ENCODE assay signal across 9 cellular contexts in the genomic region with DNA sequence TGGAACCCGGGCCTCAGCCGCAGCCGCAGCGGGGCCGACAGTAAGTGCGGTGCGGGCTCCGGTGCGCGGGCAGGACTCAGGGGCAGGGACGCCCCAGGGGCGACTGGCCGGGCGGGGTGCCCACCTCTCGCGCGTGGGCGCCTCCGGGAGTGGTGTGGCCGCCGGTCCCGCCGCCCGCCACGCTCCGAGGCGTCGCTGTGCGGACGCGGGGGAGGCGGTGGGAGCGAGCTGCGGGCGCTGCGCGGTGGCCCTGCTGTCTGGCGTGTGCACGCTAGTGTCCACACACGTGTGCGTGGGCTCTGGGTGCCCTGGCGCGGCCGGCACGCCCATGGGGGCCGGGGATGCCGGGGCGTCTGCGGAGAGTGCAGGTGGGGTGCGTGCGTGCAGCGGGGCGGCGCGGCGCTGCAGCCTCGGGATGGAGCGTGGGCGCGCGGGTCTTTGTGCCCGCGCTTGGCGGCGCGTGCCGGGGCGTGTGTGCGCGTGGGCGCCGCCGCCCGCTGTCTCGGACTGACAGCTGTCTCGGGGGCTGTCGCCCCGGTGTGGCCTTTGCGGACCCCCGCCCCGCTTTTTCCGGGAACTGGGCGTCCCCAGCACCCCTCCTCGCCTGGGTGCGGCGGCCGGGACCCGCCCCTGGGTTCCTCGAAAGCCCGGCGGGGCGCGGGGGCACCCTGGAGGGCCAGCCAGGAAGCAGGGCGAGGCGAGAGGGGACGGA. TPM values are rescaled to one million over a fixed set of nuclear protein-coding genes. Genes with fewer than 3 reads are reported as not detected.
DNase-seq lines count a peak whose midpoint lies in the region; ATAC-seq and TF ChIP-seq lines count a peak whose summit lies in the region.
"Had no signal": no experiment of that assay in that cellular context is flagged by ENCODE, and none has a peak within 500 bp of the region (broad histone marks: within the 10 kb centered on the region; RNA-seq: fewer than 3 reads in every experiment).

No MANE protein-coding gene starts in this region.

- H3K4me1 ChIP-seq in right atrium auricular region, result peaks cover 0 to 21% of the 10 kb centered on the region in 2 donors
- H3K4me1 ChIP-seq in mucosa of descending colon (ENCODE audit: low read depth), result peaks cover 13% of the 10 kb centered on the region
- H3K4me1 ChIP-seq in upper lobe of right lung, result no peaks in the 10 kb centered on the region
- H3K4me1 ChIP-seq in HAP-1, result no peaks in the 10 kb centered on the region

- intact Hi-C loops in Right ventricle myocardium superior (cut with DNase I), result no loop called here
- intact Hi-C loops in mucosa of descending colon (cut with DNase I, micrococcal nuclease), result no loop called here
- intact Hi-C loops in upper lobe of right lung (cut with DNase I), result no loop called here

- no peaks in the 10 kb centered on the region for H3K9me3 ChIP-seq in right atrium auricular region
- no peaks in the 10 kb centered on the region for H3K9me3 ChIP-seq in mucosa of descending colon
- H3K9me3 ChIP-seq in upper lobe of right lung, result no peaks in the 10 kb centered on the region
- no peaks in the 10 kb centered on the region for H3K9me3 ChIP-seq in HAP-1

- H3K27me3 ChIP-seq in right atrium auricular region, result peaks cover 13 to 23% of the 10 kb centered on the region in 2 donors
- peaks cover 51% of the 10 kb centered on the region for H3K27me3 ChIP-seq in upper lobe of right lung
- H3K27me3 ChIP-seq in HAP-1 (ENCODE audit: low read depth), result peaks cover 61% of the 10 kb centered on the region

- no peaks in the 10 kb centered on the region for H3K36me3 ChIP-seq in right atrium auricular region
- no peaks in the 10 kb centered on the region for H3K36me3 ChIP-seq in mucosa of descending colon (ENCODE audit: low read depth)
- H3K36me3 ChIP-seq in upper lobe of right lung, result no peaks in the 10 kb centered on the region
- H3K36me3 ChIP-seq in HAP-1 (replicated peaks), result no peaks in the 10 kb centered on the region

- peak; percentile 19 for ATAC-seq in Right ventricle myocardium superior (ENCODE audit: poor library complexity)
- ATAC-seq in mucosa of descending colon, result peak; percentile 22
- peak; percentile 2 for ATAC-seq in upper lobe of right lung
- no peak for ATAC-seq in GM18498 (IDR thresholded peaks at IDR 0.05; ENCODE audit: unreplicated experiment)
- ATAC-seq in GM21515 (IDR thresholded peaks at IDR 0.05; ENCODE audit: unreplicated experiment), result no peak

- DNase-seq in Right ventricle myocardium superior (no peak), right atrium auricular region (ENCODE audit: low spot score) (no peak), coronary artery (ENCODE audit: low spot score) (no peak), mucosa of descending colon (no peak), upper lobe of right lung (no peak), HAP-1 (ENCODE audit: low spot score in 2 of 2) (no peak)
- DNase-seq: NCI-H2171 had no signal

- H3K4me3 ChIP-seq in right atrium auricular region (peak overlapping the region in 1 of 2 donors; percentile 49), coronary artery (peak overlapping the region; percentile 65), mucosa of descending colon (no peak overlapping the region), upper lobe of right lung (peak overlapping the region; percentile 36), HAP-1 (no peak overlapping the region)

- TF ChIP-seq CTCF in right atrium auricular region (IDR thresholded peaks at IDR 0.05), result no peak
- TF ChIP-seq CTCF in coronary artery (IDR thresholded peaks at IDR 0.05), result no peak
- TF ChIP-seq CTCF in mucosa of descending colon (IDR thresholded peaks at IDR 0.05), result no peak
- TF ChIP-seq CTCF in upper lobe of right lung (IDR thresholded peaks at IDR 0.05), result no peak

- H3K27ac ChIP-seq in right atrium auricular region, result no peak overlapping the region
- no peak overlapping the region for H3K27ac ChIP-seq in coronary artery
- no peak overlapping the region for H3K27ac ChIP-seq in upper lobe of right lung

- in situ Hi-C loops in HAP-1 (cut with MboI; ENCODE audit: low sequenced_read_pairs), result no loop called here

RNA-seq across cellular contexts. Expression of a gene that starts 0.8 kb away (rescaled TPM):
- not detected for total RNA-seq in Right ventricle myocardium superior
- not detected for total RNA-seq in right atrium auricular region
- not detected for total RNA-seq in mucosa of descending colon
- not detected for total RNA-seq in upper lobe of right lung

RNA-seq across cellular contexts. Expression of a gene that starts 6.3 kb away (rescaled TPM):
- total RNA-seq in Right ventricle myocardium superior, result 28.5 TPM
- total RNA-seq in right atrium auricular region, result 10 to 100 TPM; 22.1 to 23.5 TPM
- total RNA-seq in mucosa of descending colon, result 10 to 100 TPM; 31.2 to 46.7 (median 40.6) TPM
- 38.6 TPM for total RNA-seq in upper lobe of right lung

RNA-seq across cellular contexts. Expression of a gene that starts 7.4 kb away (rescaled TPM):
- 90.1 TPM for total RNA-seq in Right ventricle myocardium superior
- total RNA-seq in right atrium auricular region, result 100 to 1,000 TPM; 120 to 122 TPM
- 10 to 100 TPM; 56.8 to 90.9 (median 75.4) TPM for total RNA-seq in mucosa of descending colon
- 58.9 TPM for total RNA-seq in upper lobe of right lung

RNA-seq across cellular contexts. Expression of a gene that starts 8.3 kb away (rescaled TPM):
- total RNA-seq in Right ventricle myocardium superior (not detected), right atrium auricular region (not detected), mucosa of descending colon (not detected), upper lobe of right lung (not detected)

RNA-seq across cellular contexts. Expression of a gene that starts 13.4 kb away (rescaled TPM):
- total RNA-seq in Right ventricle myocardium superior (241 TPM), right atrium auricular region (100 to 1,000 TPM; 164 to 190 TPM), mucosa of descending colon (100 to 1,000 TPM; 126 to 204 (median 183) TPM), upper lobe of right lung (51.9 TPM)

Comparison
In these comparisons a context has a peak if more than half of its experiments do, and no peak if none do; other contexts are left out.
1. ATAC-seq: peak in Right ventricle myocardium superior (single experiment), mucosa of descending colon (single experiment) and upper lobe of right lung (single experiment); none in GM18498 (single experiment) and GM21515 (single experiment).
2. H3K4me3 ChIP-seq: peak in coronary artery (single experiment) and upper lobe of right lung (single experiment); none in mucosa of descending colon (single experiment) and HAP-1 (single experiment).